Comparison of ENCODE assay signal across 12 cellular contexts in genomic region chr17:55426851-55427586, GRCh38. TPM values are rescaled to one million over a fixed set of nuclear protein-coding genes. Genes with fewer than 3 reads are reported as not detected.
DNase-seq lines count a peak whose midpoint lies in the region; ATAC-seq, FAIRE-seq and TF ChIP-seq lines count a peak whose summit lies in the region.
"Had no signal": no experiment of that assay in that cellular context is flagged by ENCODE, and none has a peak within 500 bp of the region (broad histone marks: within the 10 kb centered on the region; RNA-seq: fewer than 3 reads in every experiment).

No MANE protein-coding gene starts in this region.

- peak; percentile 59 for DNase-seq in AG10803 (ENCODE audit: low read depth)
- peak; percentile 54 for DNase-seq in bronchial epithelial cell (ENCODE audit: low read depth)
- no peak for DNase-seq in NCI-H2081 treated with DMSO at 0.1 percent for 48 hours (lab: John Stamatoyannopoulos, UW)
- no peak for DNase-seq in activated CD8-positive, alpha-beta memory T cell treated with anti-CD3 and anti-CD28 coated beads, Interleukin-2, amount 50 U/mL, for 48 hours
- DNase-seq in posterior vena cava (ENCODE audit: low spot score), result no peak
- DNase-seq: activated CD4-positive, alpha-beta T cell treated with anti-CD3 and anti-CD28 coated beads, Interleukin-2, amount 10 ng/mL, durations not matched to agents 7 days and 5 days; body of pancreas had no signal

- no peak for FAIRE-seq in bronchial epithelial cell (lab: Jason Lieb, UNC)

- ATAC-seq in GM19372 (IDR thresholded peaks at IDR 0.05; ENCODE audit: low read depth, unreplicated experiment), result peak; percentile 57
- peak; percentile 64 for ATAC-seq in HG02981 (IDR thresholded peaks at IDR 0.05; ENCODE audit: unreplicated experiment)
- ATAC-seq in HG02970 (IDR thresholded peaks at IDR 0.05; ENCODE audit: low FRiP score, unreplicated experiment), result no peak
- ATAC-seq: body of pancreas had no signal

- no peaks in the 10 kb centered on the region for H3K36me3 ChIP-seq in bronchial epithelial cell (ENCODE audit: control insufficient read depth, insufficient read depth, low read length)
- H3K36me3 ChIP-seq: BLaER1, neutrophil had no signal

- peaks cover 5% of the 10 kb centered on the region for H3K27me3 ChIP-seq in bronchial epithelial cell (ENCODE audit: control insufficient read depth, insufficient read depth, low read length)
- H3K27me3 ChIP-seq: BLaER1, body of pancreas had no signal

- intact Hi-C loops in posterior vena cava (cut with DNase I), result no loop called here

- H3K4me3 ChIP-seq in AG10803 (ENCODE audit: low read length) (no peak overlapping the region), bronchial epithelial cell (ENCODE audit: low read depth, low read length) (no peak overlapping the region)
- H3K4me3 ChIP-seq: BLaER1, body of pancreas had no signal

- no peak for TF ChIP-seq CTCF in AG10803 (conservative IDR thresholded peaks at IDR 0.05; ENCODE audit: low read length)
- TF ChIP-seq CTCF in bronchial epithelial cell (IDR thresholded peaks at IDR 0.05; ENCODE audit: insufficient read depth, low read length, severe bottlenecking), result no peak

RNA-seq across cellular contexts. Expression of gene MMD, which starts 5.4 kb away (rescaled TPM):
- total RNA-seq in bronchial epithelial cell (6.3 and 8.3 TPM in 2 replicates), posterior vena cava (10 to 100 TPM in 1 of 2 donors, 1 to 10 TPM in 1; 8.0 to 18.2 TPM)

Comparison
In these comparisons a context has a peak if more than half of its experiments do, and no peak if none do; other contexts are left out.
1. DNase-seq: peak in AG10803 (single experiment) and bronchial epithelial cell (single experiment); none in NCI-H2081 treated with DMSO at 0.1 percent for 48 hours (single experiment), activated CD8-positive, alpha-beta memory T cell treated with anti-CD3 and anti-CD28 coated beads, Interleukin-2, amount 50 U/mL, for 48 hours (single experiment) and posterior vena cava (single experiment).